14 cellular contexts compared by ENCODE assay signal in the genomic region with DNA sequence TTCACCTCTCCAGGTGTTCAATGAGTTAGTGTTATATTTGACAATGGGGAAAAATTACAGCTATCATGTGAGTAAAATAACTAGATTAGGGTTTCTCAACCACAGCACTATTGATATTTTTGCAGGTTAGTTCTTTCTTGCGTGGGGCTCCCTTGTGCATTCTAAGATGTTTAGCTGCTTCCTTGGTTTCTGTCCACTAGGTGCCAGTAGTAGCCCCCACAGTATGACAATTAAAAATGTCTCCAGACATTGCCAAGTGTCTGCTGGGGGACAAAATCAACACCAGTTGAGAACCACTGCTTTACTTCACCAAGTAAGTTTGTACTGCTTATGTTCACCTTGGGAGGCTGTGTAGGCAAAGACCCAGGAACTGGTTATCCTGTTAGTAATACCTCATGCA.
A peak's percentile ranks its signal among the peaks of the same experiment; 100 is the strongest.
DNase-seq lines count a peak whose midpoint lies in the region; ATAC-seq and TF ChIP-seq lines count a peak whose summit lies in the region.
"Had no signal": no experiment of that assay in that cellular context is flagged by ENCODE, and none has a peak within 500 bp of the region (broad histone marks: within the 10 kb centered on the region; RNA-seq: fewer than 3 reads in every experiment).

No MANE protein-coding gene starts in this region.

- peaks cover 0 to 6% of the 10 kb centered on the region in 2 experiments; a peak in 2 of 5 replicates for H3K9me3 Mint-ChIP-seq in H9
- H3K9me3 Mint-ChIP-seq: activated naive CD8-positive, alpha-beta T cell treated with anti-CD3 and anti-CD28 coated beads, Interleukin-2, amount 50 U/mL, for 24 hours; CD8-positive, alpha-beta T cell had no signal

- no peak overlapping the region for H4K5ac ChIP-seq in H9 (ENCODE audit: insufficient read length, low read depth, low read length)

- no peak overlapping the region for H2BK15ac ChIP-seq in H9 (ENCODE audit: low read depth, low read length)

- H3K4me2 ChIP-seq in DOHH2 (ENCODE audit: low read length), result no peak overlapping the region
- no peak overlapping the region for H3K4me2 ChIP-seq in H9 (ENCODE audit: insufficient read depth, insufficient read length, low read length)

- H3K18ac ChIP-seq in H9 (ENCODE audit: insufficient read length, low read depth, low read length), result no peak overlapping the region

- DNase-seq in H9 (peak; percentile 33), RWPE2 (ENCODE audit: low spot score) (no peak), left kidney (ENCODE audit: low read depth, low spot score) (peak; percentile 26), Peyer's patch (no peak), dedifferentiated amniotic fluid mesenchymal stem cell (ENCODE audit: extremely low spot score) (no peak), GM03348 (ENCODE audit: low spot score) (no peak), MV-4-11 (lab: John Stamatoyannopoulos, UW) (no peak)
- DNase-seq: activated CD8-positive, alpha-beta memory T cell treated with anti-CD3 and anti-CD28 coated beads, Interleukin-2, amount 10 ng/mL, durations not matched to agents 7 days and 5 days; activated naive CD8-positive, alpha-beta T cell treated with anti-CD3 and anti-CD28 coated beads, Interleukin-2, amount 50 U/mL, for 24 hours; CD8-positive, alpha-beta T cell; effector memory CD4-positive, alpha-beta T cell; lower lobe of right lung; stimulated activated CD4-positive, alpha-beta T cell treated with anti-CD3 and anti-CD28 coated beads, Interleukin-4, amount 100 ng/mL, for 1 hour had no signal

- H2BK5ac ChIP-seq in H9 (ENCODE audit: insufficient read length, low read length), result no peak overlapping the region

- no peak overlapping the region for H2BK20ac ChIP-seq in H9 (ENCODE audit: low read depth, low read length, poor library complexity, severe bottlenecking)

- no peak overlapping the region for H2AK5ac ChIP-seq in H9 (ENCODE audit: insufficient read length, low read length)

- H3K9ac ChIP-seq in H9 (ENCODE audit: extremely low read depth, insufficient read length, low read length), result no peak overlapping the region

- no peak overlapping the region for H3K4ac ChIP-seq in H9 (ENCODE audit: low read depth, low read length)

- H3K4me3 Mint-ChIP-seq in H9, result no peak overlapping the region
- H3K4me3 Mint-ChIP-seq: activated CD8-positive, alpha-beta memory T cell treated with anti-CD3 and anti-CD28 coated beads, Interleukin-2, amount 10 ng/mL, durations not matched to agents 7 days and 5 days; activated naive CD8-positive, alpha-beta T cell treated with anti-CD3 and anti-CD28 coated beads, Interleukin-2, amount 50 U/mL, for 24 hours; CD8-positive, alpha-beta T cell had no signal

- no peak overlapping the region for H3K56ac ChIP-seq in H9 (ENCODE audit: insufficient read length, low read depth, low read length)

- no peaks in the 10 kb centered on the region for H3K9me3 ChIP-seq in DOHH2 (ENCODE audit: control insufficient read depth, insufficient read depth, low read length)
- no peaks in the 10 kb centered on the region for H3K9me3 ChIP-seq in H9 (ENCODE audit: control insufficient read depth, low read depth, low read length)
- H3K9me3 ChIP-seq in RWPE2 (ENCODE audit: severe bottlenecking), result no peaks in the 10 kb centered on the region
- H3K9me3 ChIP-seq in Peyer's patch, result no peaks in the 10 kb centered on the region
- H3K9me3 ChIP-seq: lower lobe of right lung had no signal

- no peak overlapping the region for H3T11ph ChIP-seq in H9 (ENCODE audit: low read length)

- H3K36me3 Mint-ChIP-seq in H9 (ENCODE audit: insufficient read depth in 1 of 3, low read depth in 3 of 3), result no peaks in the 10 kb centered on the region
- H3K36me3 Mint-ChIP-seq: activated CD8-positive, alpha-beta memory T cell treated with anti-CD3 and anti-CD28 coated beads, Interleukin-2, amount 10 ng/mL, durations not matched to agents 7 days and 5 days; CD8-positive, alpha-beta T cell had no signal

- H3K4me3 ChIP-seq in DOHH2 (ENCODE audit: low read length) (no peak overlapping the region), RWPE2 (ENCODE audit: severe bottlenecking) (no peak overlapping the region), Peyer's patch (no peak overlapping the region)
- H3K4me3 ChIP-seq: lower lobe of right lung had no signal

- no peaks in the 10 kb centered on the region for H3K79me2 ChIP-seq in DOHH2 (ENCODE audit: control insufficient read depth, low read length)
- H3K79me2 ChIP-seq in H9 (ENCODE audit: insufficient read depth, low read length), result no peaks in the 10 kb centered on the region

- no peak overlapping the region for H4K91ac ChIP-seq in H9 (ENCODE audit: insufficient read length, low read depth, low read length)

- H3K27ac Mint-ChIP-seq in H9, result no peak overlapping the region
- H3K27ac Mint-ChIP-seq: activated CD8-positive, alpha-beta memory T cell treated with anti-CD3 and anti-CD28 coated beads, Interleukin-2, amount 10 ng/mL, durations not matched to agents 7 days and 5 days; activated naive CD8-positive, alpha-beta T cell treated with anti-CD3 and anti-CD28 coated beads, Interleukin-2, amount 50 U/mL, for 24 hours; CD8-positive, alpha-beta T cell had no signal

- no peak for TF ChIP-seq POLR2A in Peyer's patch (IDR thresholded peaks at IDR 0.05)

- H3K14ac ChIP-seq in H9 (ENCODE audit: insufficient read depth, low read length), result no peak overlapping the region

- H3K36me3 ChIP-seq in DOHH2 (ENCODE audit: control insufficient read depth, low read length) (no peaks in the 10 kb centered on the region), RWPE2 (ENCODE audit: low read depth) (no peaks in the 10 kb centered on the region), Peyer's patch (no peaks in the 10 kb centered on the region)
- H3K36me3 ChIP-seq: lower lobe of right lung had no signal

- no peaks in the 10 kb centered on the region for H4K20me1 ChIP-seq in DOHH2 (ENCODE audit: control insufficient read depth, insufficient read depth, low read depth, low read length)
- H4K20me1 ChIP-seq in H9 (ENCODE audit: control insufficient read depth, insufficient read depth, insufficient read length), result no peaks in the 10 kb centered on the region

- H3K27me3 Mint-ChIP-seq in H9 (ENCODE audit: low read depth), result no peaks in the 10 kb centered on the region
- H3K27me3 Mint-ChIP-seq: activated CD8-positive, alpha-beta memory T cell treated with anti-CD3 and anti-CD28 coated beads, Interleukin-2, amount 10 ng/mL, durations not matched to agents 7 days and 5 days; activated naive CD8-positive, alpha-beta T cell treated with anti-CD3 and anti-CD28 coated beads, Interleukin-2, amount 50 U/mL, for 24 hours had no signal

- peaks cover 0 to 3% of the 10 kb centered on the region in 2 experiments; a peak in 2 of 4 replicates for H3K4me1 Mint-ChIP-seq in H9
- H3K4me1 Mint-ChIP-seq: activated CD8-positive, alpha-beta memory T cell treated with anti-CD3 and anti-CD28 coated beads, Interleukin-2, amount 10 ng/mL, durations not matched to agents 7 days and 5 days; activated naive CD8-positive, alpha-beta T cell treated with anti-CD3 and anti-CD28 coated beads, Interleukin-2, amount 50 U/mL, for 24 hours had no signal

- H3K4me1 ChIP-seq in DOHH2 (ENCODE audit: control insufficient read depth, low read length), result no peaks in the 10 kb centered on the region
- no peaks in the 10 kb centered on the region for H3K4me1 ChIP-seq in H9 (ENCODE audit: insufficient read depth, low read length)
- H3K4me1 ChIP-seq in RWPE2 (ENCODE audit: insufficient read depth, poor library complexity, severe bottlenecking), result no peaks in the 10 kb centered on the region
- H3K4me1 ChIP-seq in Peyer's patch, result no peaks in the 10 kb centered on the region
- H3K4me1 ChIP-seq: lower lobe of right lung had no signal

- no peak overlapping the region for H3K23ac ChIP-seq in H9 (ENCODE audit: insufficient read length, low read depth, low read length)

- ATAC-seq in RWPE2 (ENCODE audit: low read depth), result no peak; the same call in 2 of the 3 replicates
- ATAC-seq: activated CD8-positive, alpha-beta memory T cell treated with anti-CD3 and anti-CD28 coated beads, Interleukin-2, amount 10 ng/mL, durations not matched to agents 7 days and 5 days; activated naive CD8-positive, alpha-beta T cell treated with anti-CD3 and anti-CD28 coated beads, Interleukin-2, amount 50 U/mL, for 24 hours; CD8-positive, alpha-beta T cell; lower lobe of right lung had no signal

- H4K8ac ChIP-seq in H9 (replicated peaks; ENCODE audit: insufficient read length, low read depth, low read length), result no peak overlapping the region

- H3K27ac ChIP-seq in DOHH2 (ENCODE audit: low read depth, low read length) (no peak overlapping the region), H9 (ENCODE audit: insufficient read length, low read depth, low read length) (no peak overlapping the region), RWPE2 (ENCODE audit: poor library complexity, severe bottlenecking) (no peak overlapping the region), Peyer's patch (no peak overlapping the region)
- H3K27ac ChIP-seq: lower lobe of right lung had no signal

- no peaks in the 10 kb centered on the region for H3K23me2 ChIP-seq in H9 (ENCODE audit: insufficient read length, low read depth, low read length, poor library complexity, severe bottlenecking)

- no peaks in the 10 kb centered on the region for H3K79me1 ChIP-seq in H9 (ENCODE audit: insufficient read depth, low read depth, low read length, poor library complexity, severe bottlenecking)

- H3F3A ChIP-seq in DOHH2 (ENCODE audit: control insufficient read depth, insufficient read depth), result no peaks in the 10 kb centered on the region

- no peak overlapping the region for H2BK120ac ChIP-seq in H9 (ENCODE audit: low read depth, low read length, poor library complexity, severe bottlenecking)

- TF ChIP-seq CTCF in DOHH2 (IDR thresholded peaks at IDR 0.05; ENCODE audit: low read depth, low read length, poor library complexity, severe bottlenecking) (peak; percentile 33), H9 (conservative IDR thresholded peaks at IDR 0.05) (peak; percentile 70), RWPE2 (IDR thresholded peaks at IDR 0.05; ENCODE audit: poor library complexity, severe bottlenecking) (peak; percentile 29), Peyer's patch (IDR thresholded peaks at IDR 0.05) (no peak)

- H2BK12ac ChIP-seq in H9 (ENCODE audit: insufficient read length, low read depth, low read length), result no peak overlapping the region

- no CpG with 5 or more reads among the region's 1 CpG for WGBS in H9 (ENCODE audit: extremely low coverage, insufficient read length, low lambda C conversion rate)

- H3K27me3 ChIP-seq in DOHH2 (ENCODE audit: control insufficient read depth, low read length), result no peaks in the 10 kb centered on the region
- no peaks in the 10 kb centered on the region for H3K27me3 ChIP-seq in H9 (ENCODE audit: insufficient read depth, low read length)
- no peaks in the 10 kb centered on the region for H3K27me3 ChIP-seq in RWPE2 (ENCODE audit: insufficient read depth, poor library complexity, severe bottlenecking)
- no peaks in the 10 kb centered on the region for H3K27me3 ChIP-seq in Peyer's patch

- H2AFZ ChIP-seq in H9 (ENCODE audit: low read length), result no peak overlapping the region

- H3K9me2 ChIP-seq in DOHH2 (replicated peaks; ENCODE audit: control insufficient read depth, low read length), result no peaks in the 10 kb centered on the region

Comparison
In these comparisons a context has a peak if more than half of its experiments do, and no peak if none do; other contexts are left out.
1. CTCF ChIP-seq: peak in DOHH2 (single experiment), H9 (single experiment) and RWPE2 (single experiment); none in Peyer's patch (0 of 6).
2. DNase-seq: peak in H9 (single experiment) and left kidney (single experiment); none in RWPE2 (single experiment), Peyer's patch (0 of 3), dedifferentiated amniotic fluid mesenchymal stem cell (single experiment), GM03348 (single experiment) and MV-4-11 (single experiment).